In the genomic region with DNA sequence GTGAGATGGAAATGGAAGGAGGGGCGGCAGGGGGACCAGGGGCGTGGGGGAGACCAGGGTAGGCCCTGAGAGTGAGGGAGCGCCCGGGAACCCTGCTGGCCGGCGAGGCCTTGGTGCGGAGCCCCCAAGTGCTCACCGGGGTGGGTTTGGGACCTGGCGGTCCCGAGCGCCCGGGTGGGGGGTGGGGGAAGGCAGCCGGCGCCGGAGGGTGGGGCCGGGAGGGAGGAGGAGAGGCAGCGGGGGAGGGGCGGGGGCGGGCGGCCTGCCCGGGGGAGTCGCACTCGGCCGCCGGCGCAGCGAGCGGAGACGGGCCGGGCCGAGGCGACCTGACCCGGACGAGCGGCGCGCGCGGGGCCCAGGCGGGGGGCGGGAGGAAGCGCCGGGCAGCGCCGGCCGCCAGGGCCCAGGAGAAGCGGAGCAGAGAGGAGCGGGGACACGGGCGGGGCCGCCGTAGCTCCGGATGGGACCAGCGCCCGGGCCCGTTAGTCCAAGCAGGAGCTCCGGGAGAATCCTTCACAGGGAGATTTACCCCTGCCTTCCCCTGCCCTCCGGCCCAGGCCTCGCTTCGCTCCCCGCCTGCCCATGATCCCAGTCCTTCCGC, we compare ENCODE assay signal across 9 cellular contexts. TPM values are rescaled to one million over a fixed set of nuclear protein-coding genes. Genes with fewer than 3 reads are reported as not detected.
DNase-seq lines count a peak whose midpoint lies in the region; ATAC-seq and TF ChIP-seq lines count a peak whose summit lies in the region.
"Had no signal": no experiment of that assay in that cellular context is flagged by ENCODE, and none has a peak within 500 bp of the region (broad histone marks: within the 10 kb centered on the region; RNA-seq: fewer than 3 reads in every experiment).

A gene (plus strand): TSS at position 271 of the 601 bp plus-strand sequence. CDS start 818 bp downstream, outside the sequence.

- H3K4me1 Mint-ChIP-seq in dendritic cell treated with granulocyte-macrophage colony-stimulating factor and Interleukin-4, amounts not matched to agents 40 ng/mL and 50 ng/mL, for 4 days (ENCODE audit: low read depth), result peaks cover 26% of the 10 kb centered on the region

- H4K20me1 ChIP-seq in Karpas-422 (ENCODE audit: insufficient read depth, low read depth, low read length), result no peaks in the 10 kb centered on the region

- no peak for DNase-seq in Karpas-422
- no peak for DNase-seq in left lung
- no peak for DNase-seq in NCI-H2171 treated with DMSO at 0.1 percent for 48 hours (lab: John Stamatoyannopoulos, UW)
- DNase-seq in SHP77 treated with DMSO at 0.1 percent for 48 hours (lab: John Stamatoyannopoulos, UW), result no peak
- no peak for DNase-seq in activated naive CD4-positive, alpha-beta T cell treated with anti-CD3 and anti-CD28 coated beads, Interleukin-2, amount 50 U/mL, for 16 hours
- DNase-seq: GOT3 had no signal

- H3K27ac ChIP-seq in Karpas-422 (ENCODE audit: low read length) (no peak within 1 kb of the TSS), left lung (peak within 1 kb of the TSS; percentile 44 to 68)

- H3K9me3 ChIP-seq in Karpas-422 (ENCODE audit: low read length) (no peaks in the 10 kb centered on the region), left lung (no peaks in the 10 kb centered on the region)

- peak; percentile 48 for ATAC-seq in left lung
- ATAC-seq in HG03095 (IDR thresholded peaks at IDR 0.05; ENCODE audit: unreplicated experiment), result no peak

- H3K79me2 ChIP-seq in Karpas-422 (ENCODE audit: low read length), result peaks cover under 1% of the 10 kb centered on the region; the same call in 1 of the 2 replicates

- no peaks in the 10 kb centered on the region for H3K27me3 ChIP-seq in Karpas-422 (ENCODE audit: low read length)
- H3K27me3 ChIP-seq in left lung, result peaks cover 0 to 14% of the 10 kb centered on the region in 2 donors

- no peak within 1 kb of the TSS for H3K4me3 ChIP-seq in Karpas-422 (ENCODE audit: low read length)
- peak within 1 kb of the TSS; percentile 34 for H3K4me3 ChIP-seq in left lung

- no peaks in the 10 kb centered on the region for H3K36me3 Mint-ChIP-seq in dendritic cell treated with granulocyte-macrophage colony-stimulating factor and Interleukin-4, amounts not matched to agents 40 ng/mL and 50 ng/mL, for 4 days (ENCODE audit: low read depth)

- H3K4me1 ChIP-seq in Karpas-422 (ENCODE audit: low read length) (peaks cover 16% of the 10 kb centered on the region), left lung (peaks cover 9 to 22% of the 10 kb centered on the region in 2 donors)

- peak within 1 kb of the TSS; percentile 18 for H3K27ac Mint-ChIP-seq in dendritic cell treated with granulocyte-macrophage colony-stimulating factor and Interleukin-4, amounts not matched to agents 40 ng/mL and 50 ng/mL, for 4 days

- no peak within 1 kb of the TSS for H2AFZ ChIP-seq in Karpas-422 (ENCODE audit: low read length)

- TF ChIP-seq CTCF in left lung (IDR thresholded peaks at IDR 0.05) (no peak), subcutaneous adipose tissue (IDR thresholded peaks at IDR 0.05; ENCODE audit: low read depth) (no peak)

- H3K9me3 Mint-ChIP-seq in dendritic cell treated with granulocyte-macrophage colony-stimulating factor and Interleukin-4, amounts not matched to agents 40 ng/mL and 50 ng/mL, for 4 days, result no peaks in the 10 kb centered on the region

- H3K4me3 Mint-ChIP-seq in dendritic cell treated with granulocyte-macrophage colony-stimulating factor and Interleukin-4, amounts not matched to agents 40 ng/mL and 50 ng/mL, for 4 days, result peak within 1 kb of the TSS; percentile 70

- intact Hi-C loops in dendritic cell treated with granulocyte-macrophage colony-stimulating factor and Interleukin-4, amounts not matched to agents 40 ng/mL and 50 ng/mL, for 4 days (cut with micrococcal nuclease), result no loop called here
- intact Hi-C loops in left lung (cut with DNase I), result loop anchor here in 1 of 2 donors (2.0 kb wide), 1 partner anchor 91 kb away; no protein-coding TSS in a partner anchor

- no peak within 1 kb of the TSS for H3K4me2 ChIP-seq in Karpas-422 (ENCODE audit: low read depth, low read length, poor library complexity, severe bottlenecking)

- no peaks in the 10 kb centered on the region for H3K9me2 ChIP-seq in Karpas-422 (replicated peaks; ENCODE audit: insufficient read depth, low read length)

- peaks cover under 1% of the 10 kb centered on the region; the same call in 1 of the 2 replicates for H3K36me3 ChIP-seq in Karpas-422 (ENCODE audit: insufficient read depth, low read length)
- H3K36me3 ChIP-seq in left lung, result no peaks in the 10 kb centered on the region

- no peak within 1 kb of the TSS for H3K9ac ChIP-seq in Karpas-422 (ENCODE audit: low read length)

- peaks cover 25% of the 10 kb centered on the region for H3K27me3 Mint-ChIP-seq in dendritic cell treated with granulocyte-macrophage colony-stimulating factor and Interleukin-4, amounts not matched to agents 40 ng/mL and 50 ng/mL, for 4 days

RNA-seq across cellular contexts. Expression of the gene that starts here (rescaled TPM):
- 8.5 and 18.0 TPM in 2 replicates for total RNA-seq in Karpas-422 (2014; rRNA removed; shearing (Covaris generic); ENCODE audit: low replicate concordance)
- total RNA-seq in left lung, result 10 to 100 TPM; 17.6 to 21.9 TPM
- 10 to 100 TPM; 15.8 to 36.1 (median 24.3) TPM for total RNA-seq in subcutaneous adipose tissue
